11 cellular contexts compared by ENCODE assay signal in the genomic region with DNA sequence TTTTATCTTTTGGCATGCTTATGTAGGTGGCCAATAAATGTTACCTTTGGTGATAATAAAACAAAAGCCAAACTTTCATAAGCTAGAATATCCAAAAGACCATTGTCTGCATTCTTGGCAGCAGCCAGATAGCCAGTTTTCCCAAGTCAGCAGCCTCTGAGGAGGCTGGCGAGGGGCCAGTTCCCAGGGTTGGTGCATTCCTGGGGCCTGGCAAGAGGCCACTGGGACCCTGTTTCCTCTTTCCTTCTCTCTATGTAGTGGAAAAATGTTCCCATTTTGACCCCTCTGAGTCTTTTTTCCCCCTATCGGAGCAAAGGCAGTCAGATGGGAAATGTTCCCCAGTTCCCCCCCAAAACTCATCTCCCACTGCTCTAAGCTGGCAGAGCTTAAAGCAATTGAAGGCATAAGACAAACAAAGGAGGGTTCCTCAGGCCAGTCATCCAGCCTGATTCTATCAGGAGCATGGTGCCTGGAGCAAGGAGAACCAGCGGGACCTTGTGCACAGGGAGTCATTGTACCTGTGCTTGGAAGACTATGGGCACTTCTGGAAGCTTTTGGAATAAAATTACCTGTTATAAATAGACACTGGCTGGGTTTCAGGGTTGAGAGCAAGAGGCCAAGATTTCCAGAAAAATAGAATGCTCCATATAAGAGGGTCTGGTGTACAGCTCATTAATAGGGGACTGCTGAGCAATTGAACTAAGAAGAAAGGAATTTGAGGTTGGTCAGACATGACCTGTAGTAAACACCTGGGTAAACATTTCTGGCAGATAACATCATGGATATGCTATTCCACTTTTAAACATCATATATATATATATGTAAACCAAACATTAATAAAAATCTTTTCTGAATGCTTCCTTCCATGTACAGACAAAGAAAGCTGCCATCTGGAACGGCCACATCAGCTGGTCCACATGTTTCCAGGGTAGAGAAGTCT.
DNase-seq lines count a peak whose midpoint lies in the region; ATAC-seq and TF ChIP-seq lines count a peak whose summit lies in the region.
"Had no signal": no experiment of that assay in that cellular context is flagged by ENCODE, and none has a peak within 500 bp of the region (broad histone marks: within the 10 kb centered on the region; RNA-seq: fewer than 3 reads in every experiment).

No MANE protein-coding gene starts in this region.

- no peak overlapping the region for H3K4me2 ChIP-seq in parathyroid adenoma (ENCODE audit: low read length)

- H3K27me3 ChIP-seq in parathyroid adenoma (ENCODE audit: control insufficient read depth, insufficient read depth, low read length): no peaks in the 10 kb centered on the region

- H3K4me1 ChIP-seq in parathyroid adenoma: peaks cover 17% of the 10 kb centered on the region

- no peaks in the 10 kb centered on the region for H3K4me1 Mint-ChIP-seq in natural killer cell treated with Interleukin-12 subunit alpha and Interleukin-12 subunit beta and Interleukin-15 and Interleukin-18, amount 100 ng/mL, for 72 hours (ENCODE audit: low read depth in 2 of 2)
- H3K4me1 Mint-ChIP-seq: activated CD8-positive, alpha-beta memory T cell treated with anti-CD3 and anti-CD28 coated beads, Interleukin-2, amount 10 ng/mL, durations not matched to agents 7 days and 5 days had no signal

- no peak overlapping the region for H3K27ac Mint-ChIP-seq in natural killer cell treated with Interleukin-12 subunit alpha and Interleukin-12 subunit beta and Interleukin-15 and Interleukin-18, amount 100 ng/mL, for 72 hours
- H3K27ac Mint-ChIP-seq: activated CD8-positive, alpha-beta memory T cell treated with anti-CD3 and anti-CD28 coated beads, Interleukin-2, amount 10 ng/mL, durations not matched to agents 7 days and 5 days had no signal

- no peak overlapping the region for H3K9ac ChIP-seq in parathyroid adenoma

- H3K27ac ChIP-seq in parathyroid adenoma: peak overlapping the region; percentile 59
- H3K27ac ChIP-seq: HL-60 had no signal

- H3K36me3 Mint-ChIP-seq in natural killer cell treated with Interleukin-12 subunit alpha and Interleukin-12 subunit beta and Interleukin-15 and Interleukin-18, amount 100 ng/mL, for 72 hours: no peaks in the 10 kb centered on the region
- H3K36me3 Mint-ChIP-seq: activated CD8-positive, alpha-beta memory T cell treated with anti-CD3 and anti-CD28 coated beads, Interleukin-2, amount 10 ng/mL, durations not matched to agents 7 days and 5 days had no signal

- H3K36me3 ChIP-seq in parathyroid adenoma (ENCODE audit: control insufficient read depth, insufficient read depth, low read length): no peaks in the 10 kb centered on the region

- peak; percentile 58 for DNase-seq in DMS79 treated with DMSO at 0.1 percent for 48 hours (lab: John Stamatoyannopoulos, UW)
- DNase-seq in SW480 (ENCODE audit: low spot score): peak; percentile 8
- peak; percentile 9 for DNase-seq in fibroblast of villous mesenchyme (ENCODE audit: low read depth)
- DNase-seq in natural killer cell treated with Interleukin-12 subunit alpha and Interleukin-12 subunit beta and Interleukin-15 and Interleukin-18, amount 100 ng/mL, for 72 hours (ENCODE audit: low spot score): no peak
- no peak for DNase-seq in NCI-H82 treated with DMSO at 0.1 percent for 48 hours (lab: John Stamatoyannopoulos, UW; ENCODE audit: unreplicated experiment)
- DNase-seq: activated CD8-positive, alpha-beta memory T cell treated with anti-CD3 and anti-CD28 coated beads, Interleukin-2, amount 10 ng/mL, durations not matched to agents 7 days and 5 days; effector CD4-positive, alpha-beta T cell had no signal

- TF ChIP-seq CTCF in fibroblast of villous mesenchyme (IDR thresholded peaks at IDR 0.05; ENCODE audit: insufficient read depth, low read depth, low read length): no peak
- TF ChIP-seq CTCF in parathyroid adenoma (IDR thresholded peaks at IDR 0.05): no peak

- peaks cover 14% of the 10 kb centered on the region for H3K9me3 Mint-ChIP-seq in natural killer cell treated with Interleukin-12 subunit alpha and Interleukin-12 subunit beta and Interleukin-15 and Interleukin-18, amount 100 ng/mL, for 72 hours

- ATAC-seq in HG02763 (IDR thresholded peaks at IDR 0.05; ENCODE audit: unreplicated experiment) (no peak), GM21390 (IDR thresholded peaks at IDR 0.05; ENCODE audit: unreplicated experiment) (no peak)
- ATAC-seq in natural killer cell treated with Interleukin-12 subunit alpha and Interleukin-12 subunit beta and Interleukin-15 and Interleukin-18, amount 100 ng/mL, for 72 hours: no peak
- ATAC-seq: activated CD8-positive, alpha-beta memory T cell treated with anti-CD3 and anti-CD28 coated beads, Interleukin-2, amount 10 ng/mL, durations not matched to agents 7 days and 5 days had no signal

- H3K4me3 Mint-ChIP-seq in natural killer cell treated with Interleukin-12 subunit alpha and Interleukin-12 subunit beta and Interleukin-15 and Interleukin-18, amount 100 ng/mL, for 72 hours: no peak overlapping the region
- H3K4me3 Mint-ChIP-seq: activated CD8-positive, alpha-beta memory T cell treated with anti-CD3 and anti-CD28 coated beads, Interleukin-2, amount 10 ng/mL, durations not matched to agents 7 days and 5 days had no signal

- no peaks in the 10 kb centered on the region for H3K9me3 ChIP-seq in parathyroid adenoma (ENCODE audit: control insufficient read depth, low read length)

- no peak overlapping the region for H3K4me3 ChIP-seq in fibroblast of villous mesenchyme (ENCODE audit: low read depth, low read length)
- no peak overlapping the region for H3K4me3 ChIP-seq in parathyroid adenoma (ENCODE audit: low read depth, low read length)

- no peaks in the 10 kb centered on the region for H3K27me3 Mint-ChIP-seq in natural killer cell treated with Interleukin-12 subunit alpha and Interleukin-12 subunit beta and Interleukin-15 and Interleukin-18, amount 100 ng/mL, for 72 hours
- H3K27me3 Mint-ChIP-seq: activated CD8-positive, alpha-beta memory T cell treated with anti-CD3 and anti-CD28 coated beads, Interleukin-2, amount 10 ng/mL, durations not matched to agents 7 days and 5 days had no signal

- H2AFZ ChIP-seq in parathyroid adenoma: no peak overlapping the region

- no peaks in the 10 kb centered on the region for H3K79me2 ChIP-seq in parathyroid adenoma

Comparison
In these comparisons a context has a peak if more than half of its experiments do, and no peak if none do; other contexts are left out.
1. DNase-seq: peak in DMS79 treated with DMSO at 0.1 percent for 48 hours (single experiment), SW480 (single experiment) and fibroblast of villous mesenchyme (single experiment); none in natural killer cell treated with Interleukin-12 subunit alpha and Interleukin-12 subunit beta and Interleukin-15 and Interleukin-18, amount 100 ng/mL, for 72 hours (single experiment) and NCI-H82 treated with DMSO at 0.1 percent for 48 hours (single experiment).